In the genomic region with DNA sequence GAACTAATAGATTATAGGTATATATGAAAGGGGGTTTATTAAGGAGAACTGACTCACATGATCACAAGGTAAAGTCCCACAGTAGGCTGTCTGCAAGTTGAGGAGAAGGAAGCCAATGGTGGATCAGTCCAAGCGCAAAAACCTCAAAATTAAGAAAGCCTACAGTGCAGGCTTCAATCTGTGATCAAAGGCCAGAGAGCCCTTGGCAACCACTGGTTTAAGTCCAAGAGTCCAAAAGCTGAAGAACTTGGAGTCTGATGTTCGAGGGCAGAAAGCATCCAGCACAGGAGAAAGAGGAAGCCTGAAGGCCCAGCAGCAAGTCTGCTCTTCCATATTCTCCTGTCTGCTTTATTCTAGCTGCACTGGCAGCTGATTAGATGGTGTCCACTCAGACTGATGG, we compare ENCODE assay signal across 6 cellular contexts.
"Had no signal": no experiment of that assay in that cellular context is flagged by ENCODE, and none has a peak within 500 bp of the region (broad histone marks: within the 10 kb centered on the region; RNA-seq: fewer than 3 reads in every experiment).

No MANE protein-coding gene starts in this region.

- H3K4me2 ChIP-seq: GM23338 had no signal

- H3K27ac Mint-ChIP-seq: GM23338, H9 had no signal

- H2AFZ ChIP-seq: GM23338 had no signal

- H3K4me3 ChIP-seq: GM23338, K562 had no signal

- ATAC-seq: GM23338, K562 had no signal

- DNase-seq: H9, HCEC 1CT, IMR-90, KG1 had no signal

- H3K9me3 Mint-ChIP-seq: GM23338, H9 had no signal

- H3K4me3 Mint-ChIP-seq: GM23338, H9 had no signal

- H3K4me1 Mint-ChIP-seq: GM23338, H9 had no signal
